1 cellular context compared by ENCODE assay signal in the genomic region with DNA sequence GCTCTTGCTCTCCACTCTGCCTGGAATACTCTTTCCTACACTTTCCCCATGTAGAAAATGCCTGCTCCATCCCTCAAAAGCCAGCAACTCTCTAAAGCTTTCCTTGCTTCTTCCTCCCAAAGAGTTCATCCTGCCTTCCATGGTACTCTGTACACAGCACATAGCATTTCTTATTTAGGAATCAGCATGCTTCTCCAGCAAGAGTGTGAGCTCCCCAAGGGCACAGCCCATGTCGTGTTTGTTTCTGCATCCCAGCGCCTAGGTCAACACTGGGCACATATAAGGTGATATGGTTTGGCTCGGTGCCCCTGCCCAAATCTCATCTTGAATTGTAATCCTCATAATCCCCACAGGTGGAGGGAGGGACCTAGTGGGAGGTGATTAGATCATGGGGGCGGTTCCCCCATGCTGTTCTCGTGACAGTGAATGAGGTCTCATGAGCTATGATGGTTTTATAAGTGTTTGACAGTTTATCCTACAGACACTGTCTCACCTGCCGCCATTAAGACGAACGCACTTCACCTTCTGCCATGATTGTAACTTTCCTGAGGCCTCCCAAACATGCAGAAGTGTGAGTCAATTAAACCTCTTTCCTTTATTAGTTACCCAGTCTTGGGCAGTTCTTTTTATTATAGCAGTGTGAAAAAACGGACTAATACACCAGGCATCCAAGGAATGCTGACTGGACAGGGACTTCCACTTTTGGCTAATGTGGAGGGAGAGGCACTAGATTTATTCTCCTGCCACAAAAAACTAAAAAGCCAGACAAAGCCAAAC.
TF ChIP-seq lines count a peak whose summit lies in the region.

No MANE protein-coding gene starts in this region.

TF ChIP-seq in endothelial cell of umbilical vein, 7 proteins besides CTCF, POLR2A, EP300 and RAD21:
- no peak for TF ChIP-seq MAX (IDR thresholded peaks at IDR 0.05; ENCODE audit: insufficient read depth, insufficient read length)
- TF ChIP-seq EZH2 (IDR thresholded peaks at IDR 0.05; ENCODE audit: borderline replicate concordance, low read depth, low read length, severe bottlenecking), result no peak
- TF ChIP-seq FOS (IDR thresholded peaks at IDR 0.05; ENCODE audit: borderline replicate concordance, insufficient read depth, low read length), result no peak
- TF ChIP-seq JUN (IDR thresholded peaks at IDR 0.05; ENCODE audit: borderline replicate concordance, insufficient read depth, insufficient read length, low read depth), result no peak
- TF ChIP-seq MYC (IDR thresholded peaks at IDR 0.05; ENCODE audit: low read depth, low read length), result no peak
- no peak for TF ChIP-seq GATA2 (IDR thresholded peaks at IDR 0.05; ENCODE audit: insufficient read depth, insufficient read length, low read depth, low read length)
- TF ChIP-seq POLR2AphosphoS5 (IDR thresholded peaks at IDR 0.05; ENCODE audit: insufficient read depth, low read depth, low read length), result no peak
